In genomic region chr2:15939556-15939853, GRCh38 we compare ENCODE assay signal across 7 cellular contexts. TPM values are rescaled to one million over a fixed set of nuclear protein-coding genes. Genes with fewer than 3 reads are reported as not detected.
A peak's percentile ranks its signal among the peaks of the same experiment; 100 is the strongest.
DNase-seq lines count a peak whose midpoint lies in the region; ATAC-seq, FAIRE-seq and TF ChIP-seq lines count a peak whose summit lies in the region.

No MANE protein-coding gene starts in this region.

- H3K9ac ChIP-seq in HepG2 (ENCODE audit: insufficient read depth, low read depth, low read length): no peak overlapping the region

- H3K27ac ChIP-seq in ascending aorta (no peak overlapping the region), HepG2 (ENCODE audit: extremely low read length, insufficient read depth, low read length) (no peak overlapping the region), upper lobe of right lung (no peak overlapping the region)

- no peak for FAIRE-seq in HepG2 (lab: Jason Lieb, UNC)

- peak overlapping the region; percentile 53 to 61 for H3K4me3 ChIP-seq in ascending aorta
- H3K4me3 ChIP-seq in HepG2 (replicated peaks in 1 of 3; ENCODE audit: insufficient read depth in 1 of 3, low read depth in 2 of 3, low read length in 3 of 3): peak overlapping the region in 1 of 3 experiments; percentile 37; a peak in 1 of 6 replicates
- peak overlapping the region; percentile 52 for H3K4me3 ChIP-seq in upper lobe of right lung

- CTCF ChIA-PET in HepG2 (lab: Yijun Ruan, JAX; ENCODE audit: low intra/inter-chr PET ratio, low total read pairs): interaction anchor here (1.1 to 2.6 kb wide), 7 partner anchors 279 to 669 kb away, joined by 4 to 19 read pairs (median 10); no protein-coding TSS in a partner anchor

- H3K36me3 ChIP-seq in ascending aorta (no peaks in the 10 kb centered on the region), HepG2 (replicated peaks in 1 of 2; ENCODE audit: control insufficient read depth in 1 of 2, insufficient read depth in 2 of 2, low read length in 2 of 2) (no peaks in the 10 kb centered on the region), upper lobe of right lung (no peaks in the 10 kb centered on the region)

- H3K27me3 ChIP-seq in ascending aorta (peaks cover 16% of the 10 kb centered on the region), HepG2 (ENCODE audit: control insufficient read depth in 1 of 2, insufficient read depth in 2 of 2, low read length in 2 of 2) (peaks cover 23 to 49% of the 10 kb centered on the region in 2 experiments), upper lobe of right lung (peaks cover 49% of the 10 kb centered on the region)

- TF ChIP-seq RAD21 in HepG2 (CRISPR knock-in tag; IDR thresholded peaks at IDR 0.05): no peak

- H3K4me1 ChIP-seq in ascending aorta (peaks cover 2 to 22% of the 10 kb centered on the region in 2 donors), HepG2 (ENCODE audit: insufficient read depth, low read length) (peaks cover 11% of the 10 kb centered on the region; the same call in 1 of the 2 replicates), upper lobe of right lung (peaks cover 40% of the 10 kb centered on the region)

- H2AFZ ChIP-seq in HepG2 (ENCODE audit: low read length): no peak overlapping the region

- in situ Hi-C loops in HepG2 (cut with HindIII; ENCODE audit: extremely low pct_ligation_motif_present, low pct_unique_long_range_greater_than_20kb): no loop called here

- no peaks in the 10 kb centered on the region for H3K79me2 ChIP-seq in HepG2 (ENCODE audit: insufficient read depth, low read length)

- no peak for TF ChIP-seq EP300 in HepG2 (IDR thresholded peaks at IDR 0.05; ENCODE audit: low read depth in 2 of 2, low read length in 2 of 2)
- TF ChIP-seq EP300 in HepG2 (CRISPR knock-in tag; IDR thresholded peaks at IDR 0.05; ENCODE audit: borderline replicate concordance): no peak

- BruUV-seq in HepG2 (replicated peaks; lab: Mats Ljungman, UMichigan): no TSS peak

- 35% methylated on average over 3 of the region's 21 CpGs for WGBS in HepG2 (ENCODE audit: low lambda C conversion rate)

- TF ChIP-seq POLR2A in HepG2 (IDR thresholded peaks at IDR 0.05; ENCODE audit: insufficient read depth in 1 of 2, low read depth in 2 of 2, low read length in 2 of 2): no peak

- peak in 2 of 3 experiments; percentile 35 to 57 for TF ChIP-seq CTCF in ascending aorta (IDR thresholded peaks at IDR 0.05)
- TF ChIP-seq CTCF in HepG2 (CRISPR knock-in tag; IDR thresholded peaks at IDR 0.05): peak; percentile 93; the same call in 1 of the 2 replicates
- peak; percentile 76 for TF ChIP-seq CTCF in upper lobe of right lung (IDR thresholded peaks at IDR 0.05)

- intact Hi-C loops in ascending aorta (cut with DNase I) (no loop called here), HepG2 (cut with micrococcal nuclease; ENCODE audit: unreplicated experiment) (loop anchor here (1.0 to 2.0 kb wide), 3 partner anchors 279 to 569 kb away; no protein-coding TSS in a partner anchor), upper lobe of right lung (cut with DNase I) (no loop called here)

- DNase-seq in ascending aorta (ENCODE audit: low spot score in 2 of 2): peak in 1 of 2 donors; percentile 67
- DNase-seq in HepG2 (ENCODE audit: low spot score): no peak
- DNase-seq in upper lobe of right lung: peak; percentile 84
- no peak for DNase-seq in hepatic stellate cell (ENCODE audit: low spot score)
- DNase-seq in RPMI8226: no peak

- peak; percentile 66 for ATAC-seq in GM18502 (IDR thresholded peaks at IDR 0.05; ENCODE audit: poor library complexity, unreplicated experiment)
- peak; percentile 79 for ATAC-seq in HG02885 (IDR thresholded peaks at IDR 0.05; ENCODE audit: poor library complexity, unreplicated experiment)
- peak; percentile 88 for ATAC-seq in HepG2
- ATAC-seq in upper lobe of right lung: peak; percentile 82

- H3K9me3 ChIP-seq in ascending aorta (no peaks in the 10 kb centered on the region), HepG2 (ENCODE audit: low read length) (no peaks in the 10 kb centered on the region), upper lobe of right lung (no peaks in the 10 kb centered on the region)

- POLR2A ChIA-PET in HepG2 (lab: Yijun Ruan, JAX): interaction anchor here (0.7 to 1.3 kb wide), 3 partner anchors 129 to 267 kb away, joined by 3 to 6 read pairs (median 3); no protein-coding TSS in a partner anchor

- H4K20me1 ChIP-seq in HepG2 (ENCODE audit: insufficient read depth, low read length): no peaks in the 10 kb centered on the region; the same call in 1 of the 2 replicates

- H3K4me2 ChIP-seq in HepG2 (ENCODE audit: low read depth, low read length): peak overlapping the region; percentile 70

TF ChIP-seq in HepG2, 621 proteins besides CTCF, POLR2A, EP300 and RAD21 (continues in another document):
- TF ChIP-seq HIVEP1 (CRISPR knock-in tag; IDR thresholded peaks at IDR 0.05) (0 out of 2 replicates have a peak, but pooled peaks have one; percentile 12), PCBP2 (optimal IDR thresholded peaks at IDR 0.05; ENCODE audit: low read depth, low read length, poor library complexity, severe bottlenecking) (no peak), ZFP91 (CRISPR knock-in tag; IDR thresholded peaks at IDR 0.05; ENCODE audit: borderline replicate concordance) (0 out of 2 replicates have a peak, but pooled peaks have one; percentile 52), MTF2 (CRISPR knock-in tag; IDR thresholded peaks at IDR 0.05; ENCODE audit: borderline replicate concordance) (0 out of 2 replicates have a peak, but pooled peaks have one; percentile 66), TRAFD1 (CRISPR knock-in tag; IDR thresholded peaks at IDR 0.05; ENCODE audit: borderline replicate concordance) (no peak), NFIB (CRISPR knock-in tag; IDR thresholded peaks at IDR 0.05; ENCODE audit: borderline replicate concordance) (0 out of 2 replicates have a peak, but pooled peaks have one; percentile 44), ZNF333 (CRISPR knock-in tag; IDR thresholded peaks at IDR 0.05; ENCODE audit: borderline replicate concordance) (0 out of 2 replicates have a peak, but pooled peaks have one; percentile 19), GABPB1 (CRISPR knock-in tag; IDR thresholded peaks at IDR 0.05) (peak; percentile 45; the same call in 1 of the 2 replicates)

RNA-seq across cellular contexts. Expression of gene MYCN, which starts 0.8 kb away (rescaled TPM):
- total RNA-seq in ascending aorta (not detected), HepG2 (2016; rRNA removed; fragmentation: Illumina TruSeq; extraction: Trizol) (not detected in 2 replicates), upper lobe of right lung (0.49 TPM)
- not detected in 2 replicates for total RNA-seq in HepG2 (2016; cell fraction: cytosol; rRNA removed; fragmentation: Illumina TruSeq; extraction: Trizol; ENCODE audit: low read depth)
- total RNA-seq in HepG2 (2016; cell fraction: insoluble cytoplasmic fraction; rRNA removed; fragmentation: Illumina TruSeq; extraction: Trizol): not detected in 2 replicates
- total RNA-seq in HepG2 (2016; cell fraction: membrane; rRNA removed; fragmentation: Illumina TruSeq; extraction: Trizol): not detected in 2 replicates
- total RNA-seq in HepG2 (2016; cell fraction: nucleus; rRNA removed; fragmentation: Illumina TruSeq; extraction: Trizol): not detected in 2 replicates
- not detected in 2 replicates for polyA plus RNA-seq in HepG2 (2011; rRNA removed)
- polyA plus RNA-seq in HepG2 (2011; cell fraction: cytosol; rRNA removed): not detected in 2 replicates
- not detected in 2 replicates for polyA plus RNA-seq in HepG2 (2011; cell fraction: nucleus; rRNA removed)
- not detected in 2 replicates for polyA plus RNA-seq in HepG2 (2012)
- polyA plus RNA-seq in HepG2 (2016; cell fraction: cytosol; fragmentation: Illumina TruSeq; extraction: Trizol; ENCODE audit: low read depth): not detected in 2 replicates
- polyA plus RNA-seq in HepG2 (2016; cell fraction: insoluble cytoplasmic fraction; fragmentation: Illumina TruSeq; extraction: Trizol; ENCODE audit: low read depth): not detected in 2 replicates
- polyA plus RNA-seq in HepG2 (2016; cell fraction: membrane; fragmentation: Illumina TruSeq; extraction: Trizol; ENCODE audit: low read depth): not detected in 2 replicates
- not detected in 2 replicates for polyA plus RNA-seq in HepG2 (2016; cell fraction: nucleus; fragmentation: Illumina TruSeq; extraction: Trizol; ENCODE audit: insufficient read depth, low read depth)
- polyA minus RNA-seq in HepG2 (2011; rRNA and poly(A)+ RNA removed; ENCODE audit: low replicate concordance): not detected in 2 replicates
- polyA minus RNA-seq in HepG2 (2011; cell fraction: cytosol; rRNA and poly(A)+ RNA removed): not detected in 2 replicates
- polyA minus RNA-seq in HepG2 (2011; cell fraction: nucleus; rRNA and poly(A)+ RNA removed): not detected in 2 replicates
